In genomic region chr17:80805032-80805751, GRCh38 we compare ENCODE assay signal across 15 cellular contexts.
DNase-seq lines count a peak whose midpoint lies in the region; ATAC-seq and TF ChIP-seq lines count a peak whose summit lies in the region.
"Had no signal": no experiment of that assay in that cellular context is flagged by ENCODE, and none has a peak within 500 bp of the region (broad histone marks: within the 10 kb centered on the region; RNA-seq: fewer than 3 reads in every experiment).

No MANE protein-coding gene starts in this region.

- H3K9ac ChIP-seq in Karpas-422 (ENCODE audit: low read length) (no peak overlapping the region), PC-3 (ENCODE audit: low read length) (no peak overlapping the region)

- H3K4me1 ChIP-seq in Karpas-422 (ENCODE audit: low read length) (no peaks in the 10 kb centered on the region), PC-3 (ENCODE audit: insufficient read depth, low read length) (no peaks in the 10 kb centered on the region)
- H3K4me1 ChIP-seq: lower lobe of right lung, stomach had no signal

- BruUV-seq in PC-3 (replicated peaks; lab: Mats Ljungman, UMichigan), result no TSS peak

- H3K9me3 ChIP-seq in Karpas-422 (ENCODE audit: low read length), result peaks cover 3% of the 10 kb centered on the region; the same call in 1 of the 2 replicates
- no peaks in the 10 kb centered on the region for H3K9me3 ChIP-seq in PC-3 (ENCODE audit: low read length)

- peaks cover 24% of the 10 kb centered on the region for H3K4me1 Mint-ChIP-seq in activated T-cell treated with anti-CD3 and anti-CD28 coated beads, Interleukin-2, amount 50 U/mL, for 24 hours (ENCODE audit: low read depth)
- H3K4me1 Mint-ChIP-seq in activated T-cell treated with anti-CD3 and anti-CD28 coated beads, Interleukin-2, amount 50 U/mL, for 4 hours (ENCODE audit: low read depth), result peaks cover 22% of the 10 kb centered on the region
- H3K4me1 Mint-ChIP-seq in type B pancreatic cell (ENCODE audit: unreplicated experiment), result peaks cover 11% of the 10 kb centered on the region

- peaks cover 18% of the 10 kb centered on the region for H3K9me3 Mint-ChIP-seq in activated T-cell treated with anti-CD3 and anti-CD28 coated beads, Interleukin-2, amount 50 U/mL, for 24 hours
- peaks cover 15% of the 10 kb centered on the region for H3K9me3 Mint-ChIP-seq in activated T-cell treated with anti-CD3 and anti-CD28 coated beads, Interleukin-2, amount 50 U/mL, for 4 hours
- H3K9me3 Mint-ChIP-seq in type B pancreatic cell, result peaks cover 8% of the 10 kb centered on the region

- H2AFZ ChIP-seq in Karpas-422 (ENCODE audit: low read length) (no peak overlapping the region), PC-3 (ENCODE audit: low read length) (no peak overlapping the region)

- H3K36me3 Mint-ChIP-seq in activated T-cell treated with anti-CD3 and anti-CD28 coated beads, Interleukin-2, amount 50 U/mL, for 24 hours (ENCODE audit: low read depth), result peaks cover 62% of the 10 kb centered on the region
- H3K36me3 Mint-ChIP-seq in activated T-cell treated with anti-CD3 and anti-CD28 coated beads, Interleukin-2, amount 50 U/mL, for 4 hours (ENCODE audit: insufficient read depth), result peaks cover 23% of the 10 kb centered on the region
- peaks cover 23% of the 10 kb centered on the region for H3K36me3 Mint-ChIP-seq in type B pancreatic cell

- H3K9me2 ChIP-seq in Karpas-422 (replicated peaks; ENCODE audit: insufficient read depth, low read length), result no peaks in the 10 kb centered on the region
- H3K9me2 ChIP-seq in PC-3 (replicated peaks; ENCODE audit: low read length), result no peaks in the 10 kb centered on the region

- peak; percentile 20 for DNase-seq in activated T-cell treated with anti-CD3 and anti-CD28 coated beads, Interleukin-2, amount 50 U/mL, for 24 hours
- DNase-seq in activated T-cell treated with anti-CD3 and anti-CD28 coated beads, Interleukin-2, amount 50 U/mL, for 4 hours, result no peak
- DNase-seq in NCI-H2227 treated with DMSO at 0.1 percent for 48 hours (lab: John Stamatoyannopoulos, UW) (peak; percentile 16), fibroblast of villous mesenchyme (ENCODE audit: low read depth) (peak; percentile 41), type B pancreatic cell (ENCODE audit: extremely low spot score, unreplicated experiment) (no peak), Karpas-422 (no peak), PC-3 (no peak), SHP77 (lab: John Stamatoyannopoulos, UW) (no peak)
- DNase-seq: activated gamma-delta T cell treated with Interleukin-2 at 50 U/mL for 16 hours, brain microvascular endothelial cell, lower lobe of right lung, nephron progenitor cell, stomach had no signal

- H3K79me2 ChIP-seq in Karpas-422 (ENCODE audit: low read length) (peaks cover 13% of the 10 kb centered on the region), PC-3 (ENCODE audit: low read length) (no peaks in the 10 kb centered on the region)

- POLR2A ChIA-PET in PC-3 (lab: Charles Lee; ENCODE audit: unreplicated experiment), result no interaction called here

- H3F3A ChIP-seq in PC-3 (ENCODE audit: low read length, unreplicated experiment), result no peaks in the 10 kb centered on the region

- H3K4me3 Mint-ChIP-seq in activated T-cell treated with anti-CD3 and anti-CD28 coated beads, Interleukin-2, amount 50 U/mL, for 24 hours, result no peak overlapping the region
- H3K4me3 Mint-ChIP-seq in activated T-cell treated with anti-CD3 and anti-CD28 coated beads, Interleukin-2, amount 50 U/mL, for 4 hours, result no peak overlapping the region
- peak overlapping the region; percentile 20 for H3K4me3 Mint-ChIP-seq in type B pancreatic cell
- H3K4me3 Mint-ChIP-seq: nephron progenitor cell had no signal

- no peak for ATAC-seq in activated T-cell treated with anti-CD3 and anti-CD28 coated beads, Interleukin-2, amount 50 U/mL, for 4 hours
- ATAC-seq in PC-3, result no peak
- ATAC-seq: HCT116, HepG2, lower lobe of right lung had no signal

- H3K4me3 ChIP-seq in fibroblast of villous mesenchyme (ENCODE audit: low read depth, low read length) (no peak overlapping the region), Karpas-422 (ENCODE audit: low read length) (no peak overlapping the region), PC-3 (ENCODE audit: low read length) (no peak overlapping the region)
- H3K4me3 ChIP-seq: lower lobe of right lung, stomach had no signal

- H3K27ac Mint-ChIP-seq in activated T-cell treated with anti-CD3 and anti-CD28 coated beads, Interleukin-2, amount 50 U/mL, for 24 hours, result peak overlapping the region; percentile 48
- peak overlapping the region; percentile 19 for H3K27ac Mint-ChIP-seq in type B pancreatic cell
- H3K27ac Mint-ChIP-seq: nephron progenitor cell had no signal

- H4K20me1 ChIP-seq in Karpas-422 (ENCODE audit: insufficient read depth, low read depth, low read length) (no peaks in the 10 kb centered on the region), PC-3 (ENCODE audit: low read length) (no peaks in the 10 kb centered on the region)

- intact Hi-C loops in PC-3 (cut with micrococcal nuclease), result no loop called here

- H3K27me3 ChIP-seq in Karpas-422 (ENCODE audit: low read length), result no peaks in the 10 kb centered on the region
- no peaks in the 10 kb centered on the region for H3K27me3 ChIP-seq in PC-3 (ENCODE audit: low read length)
- H3K27me3 ChIP-seq: brain microvascular endothelial cell, stomach had no signal

- H3K27ac ChIP-seq in Karpas-422 (ENCODE audit: low read length) (no peak overlapping the region), PC-3 (ENCODE audit: low read length) (no peak overlapping the region)
- H3K27ac ChIP-seq: brain microvascular endothelial cell, lower lobe of right lung, stomach had no signal

- no peak for TF ChIP-seq CTCF in fibroblast of villous mesenchyme (IDR thresholded peaks at IDR 0.05; ENCODE audit: insufficient read depth, low read depth, low read length)
- no peak for TF ChIP-seq CTCF in type B pancreatic cell (conservative IDR thresholded peaks at IDR 0.05)
- no peak for TF ChIP-seq CTCF in PC-3 (conservative IDR thresholded peaks at IDR 0.05; ENCODE audit: low read depth, low read length)

- H3K4me2 ChIP-seq in Karpas-422 (ENCODE audit: low read depth, low read length, poor library complexity, severe bottlenecking) (no peak overlapping the region), PC-3 (ENCODE audit: low read length) (no peak overlapping the region)

- CTCF ChIA-PET in PC-3 (lab: Charles Lee), result no interaction called here

- H3K27me3 Mint-ChIP-seq in activated T-cell treated with anti-CD3 and anti-CD28 coated beads, Interleukin-2, amount 50 U/mL, for 24 hours, result no peaks in the 10 kb centered on the region
- no peaks in the 10 kb centered on the region for H3K27me3 Mint-ChIP-seq in activated T-cell treated with anti-CD3 and anti-CD28 coated beads, Interleukin-2, amount 50 U/mL, for 4 hours (ENCODE audit: low read depth)
- H3K27me3 Mint-ChIP-seq in type B pancreatic cell, result no peaks in the 10 kb centered on the region

- H3K36me3 ChIP-seq in Karpas-422 (ENCODE audit: insufficient read depth, low read length) (no peaks in the 10 kb centered on the region), PC-3 (ENCODE audit: low read depth, low read length) (peaks cover 4% of the 10 kb centered on the region; the same call in 1 of the 2 replicates)
- H3K36me3 ChIP-seq: brain microvascular endothelial cell had no signal

Comparison
In these comparisons a context has a peak if more than half of its experiments do, and no peak if none do; other contexts are left out.
1. DNase-seq: peak in activated T-cell treated with anti-CD3 and anti-CD28 coated beads, Interleukin-2, amount 50 U/mL, for 24 hours (single experiment), NCI-H2227 treated with DMSO at 0.1 percent for 48 hours (single experiment) and fibroblast of villous mesenchyme (single experiment); none in activated T-cell treated with anti-CD3 and anti-CD28 coated beads, Interleukin-2, amount 50 U/mL, for 4 hours (single experiment), type B pancreatic cell (single experiment), Karpas-422 (single experiment), PC-3 (single experiment) and SHP77 (0 of 2).